8 cellular contexts compared by ENCODE assay signal in genomic region chr3:49171119-49171774, GRCh38. TPM values are rescaled to one million over a fixed set of nuclear protein-coding genes. Genes with fewer than 3 reads are reported as not detected.
A peak's percentile ranks its signal among the peaks of the same experiment; 100 is the strongest.
DNase-seq lines count a peak whose midpoint lies in the region; ATAC-seq and TF ChIP-seq lines count a peak whose summit lies in the region.

KLHDC8B (plus strand) TSS chr3:49171598; CDS start chr3:49172770, 1,172 bp downstream.

- H3K27ac ChIP-seq in AG04450 (ENCODE audit: low read depth, low read length), result peak within 1 kb of the TSS; percentile 70
- H3K27ac ChIP-seq in adipose tissue (ENCODE audit: low read depth, low read length), result no peak within 1 kb of the TSS
- peak within 1 kb of the TSS; percentile 57 for H3K27ac ChIP-seq in trophoblast cell (ENCODE audit: low read depth, low read length)
- H3K27ac ChIP-seq in thyroid gland, result peak within 1 kb of the TSS; percentile 75 to 90 (median 89)

- H3K23ac ChIP-seq in trophoblast cell (ENCODE audit: low read length), result no peak within 1 kb of the TSS

- H3K18ac ChIP-seq in trophoblast cell (ENCODE audit: low read length), result peak within 1 kb of the TSS; percentile 36

- H3K4me2 ChIP-seq in trophoblast cell (ENCODE audit: low read length), result peak within 1 kb of the TSS; percentile 89

- intact Hi-C loops in cardiac septum (cut with DNase I), result loop anchor here (1.0 to 2.0 kb wide), 5 partner anchors 76 to 278 kb away; partner anchors contain the start of genes QRICH1 and USP4
- intact Hi-C loops in thyroid gland (cut with DNase I), result loop anchor here (5.0 to 10.0 kb wide), 3 partner anchors 106 to 264 kb away; partner anchors contain the start of gene C3orf62

- POLR2A ChIA-PET in AG04450 (lab: Yijun Ruan, JAX), result interaction anchor here (0.5 to 1.9 kb wide), 13 partner anchors 16 to 773 kb away, joined by 3 to 14 read pairs (median 4); partner anchors contain the start of genes C3orf62, CELSR3, NICN1 and QRICH1

- peak within 1 kb of the TSS; percentile 36 for H2BK5ac ChIP-seq in trophoblast cell (ENCODE audit: low read depth, low read length, poor library complexity)

- 1% methylated on average over 53 to 57 of the region's 57 CpGs for WGBS in adipose tissue, 3 donors
- no CpG with 5 or more reads among the region's 57 CpGs for WGBS in trophoblast cell (ENCODE audit: extremely low coverage, insufficient coverage, insufficient read length)
- WGBS in thyroid gland, 2 donors, result 1 to 2% methylated on average over 13 to 27 of the region's 57 CpGs

- peak; percentile 62 for ATAC-seq in GM19043 (IDR thresholded peaks at IDR 0.05; ENCODE audit: low read depth, unreplicated experiment)

- H3K4me3 ChIP-seq in AG04450 (ENCODE audit: low read depth, low read length), result peak within 1 kb of the TSS; percentile 83
- H3K4me3 ChIP-seq in LNCaP clone FGC (ENCODE audit: low read depth, low read length), result peak within 1 kb of the TSS; percentile 72
- H3K4me3 ChIP-seq in trophoblast cell (ENCODE audit: low read depth, low read length), result peak within 1 kb of the TSS; percentile 77
- peak within 1 kb of the TSS; percentile 63 to 91 (median 71) for H3K4me3 ChIP-seq in thyroid gland (replicated peaks in 1 of 3)

- CTCF ChIA-PET in AG04450 (lab: Charles Lee), result interaction anchor here (0.6 to 2.7 kb wide), 17 partner anchors 9 to 304 kb away, joined by 3 to 26 read pairs (median 4); partner anchors contain the start of gene QRICH1

- H3K9me3 ChIP-seq in AG04450 (ENCODE audit: control insufficient read depth, insufficient read depth, low read length) (no peaks in the 10 kb centered on the region; the same call in 1 of the 2 replicates), trophoblast cell (ENCODE audit: insufficient read depth, low read depth, low read length) (peaks cover 8% of the 10 kb centered on the region), thyroid gland (no peaks in the 10 kb centered on the region)

- peak within 1 kb of the TSS; percentile 28 for H3K4ac ChIP-seq in trophoblast cell (ENCODE audit: low read depth, low read length)

- TF ChIP-seq POLR2A in thyroid gland (IDR thresholded peaks at IDR 0.05), result peak in 1 of 2 donors; percentile 80

- H3K14ac ChIP-seq in trophoblast cell (ENCODE audit: low read length), result peak within 1 kb of the TSS; percentile 67

- peaks cover 4% of the 10 kb centered on the region for H3K79me2 ChIP-seq in trophoblast cell (ENCODE audit: control insufficient read depth, insufficient read depth, low read length, poor library complexity)

- H3K27me3 ChIP-seq in AG04450 (ENCODE audit: control insufficient read depth, insufficient read depth, low read length) (no peaks in the 10 kb centered on the region), trophoblast cell (ENCODE audit: insufficient read depth, low read length) (no peaks in the 10 kb centered on the region), thyroid gland (no peaks in the 10 kb centered on the region)

- H3K4me1 ChIP-seq in trophoblast cell (ENCODE audit: control insufficient read depth in 1 of 2, insufficient read depth in 2 of 2, low read length in 2 of 2) (peaks cover 23 to 30% of the 10 kb centered on the region in 2 experiments), thyroid gland (peaks cover 32 to 43% of the 10 kb centered on the region in 2 donors)

- H2BK12ac ChIP-seq in trophoblast cell (ENCODE audit: low read length), result peak within 1 kb of the TSS; percentile 42

- DNase-seq in AG04450 (ENCODE audit: low read depth, low spot score) (peak; percentile 57), LNCaP clone FGC (ENCODE audit: low read depth) (peak; percentile 67), T follicular helper cell (ENCODE audit: low read depth) (peak; percentile 71), cardiac septum (ENCODE audit: low spot score) (peak; percentile 94), trophoblast cell (peak; percentile 71 to 90), thyroid gland (peak; percentile 87 to 90)

- peak within 1 kb of the TSS; percentile 54 for H4K12ac ChIP-seq in trophoblast cell (ENCODE audit: low read depth, low read length)

- peak within 1 kb of the TSS; percentile 87 for H4K8ac ChIP-seq in trophoblast cell (ENCODE audit: low read depth, low read length)

- peak within 1 kb of the TSS; percentile 30 for H2AK5ac ChIP-seq in trophoblast cell (ENCODE audit: low read length)

- H3K36me3 ChIP-seq in trophoblast cell (ENCODE audit: control insufficient read depth in 1 of 2, insufficient read depth in 2 of 2, low read length in 2 of 2) (peaks cover 20 to 23% of the 10 kb centered on the region in 2 experiments), thyroid gland (peaks cover 0 to 10% of the 10 kb centered on the region in 2 donors)

- peaks cover 15% of the 10 kb centered on the region for H3K79me1 ChIP-seq in trophoblast cell (ENCODE audit: low read length)

- H2AFZ ChIP-seq in trophoblast cell (ENCODE audit: insufficient read depth, low read length, poor library complexity), result peak within 1 kb of the TSS; percentile 55

- peak within 1 kb of the TSS; percentile 45 for H2BK120ac ChIP-seq in trophoblast cell (ENCODE audit: insufficient read depth, low read length, poor library complexity)

- TF ChIP-seq CTCF in AG04450 (IDR thresholded peaks at IDR 0.05; ENCODE audit: low read depth, low read length), result peak; percentile 91
- peak; percentile 85 for TF ChIP-seq CTCF in LNCaP clone FGC (IDR thresholded peaks at IDR 0.05; ENCODE audit: control insufficient read depth, extremely low read depth, insufficient read depth)
- TF ChIP-seq CTCF in thyroid gland (IDR thresholded peaks at IDR 0.05), result peak; percentile 75 to 98 (median 95)

- H3K9ac ChIP-seq in trophoblast cell (ENCODE audit: low read length), result peak within 1 kb of the TSS; percentile 88

- peak within 1 kb of the TSS; percentile 78 for H4K91ac ChIP-seq in trophoblast cell (ENCODE audit: low read depth, low read length)

RNA-seq across cellular contexts. Expression of gene KLHDC8B, which starts in this region (rescaled TPM):
- polyA plus RNA-seq in AG04450 (2011; rRNA removed) (20.7 and 21.2 TPM in 2 replicates), adipose tissue (10 to 100 TPM; 32.3 to 73.4 (median 43.5) TPM)
- 17.2 and 19.8 TPM in 2 replicates for polyA minus RNA-seq in AG04450 (2011; rRNA and poly(A)+ RNA removed)
- total RNA-seq in cardiac septum (132 TPM), thyroid gland (10 to 100 TPM; 47.0 to 60.9 (median 57.2) TPM)
- polyA plus RNA-seq in trophoblast cell (2013), result 15.6 and 16.2 TPM in 2 replicates
